8 cellular contexts compared by ENCODE assay signal in genomic region chr3:185677146-185677829, GRCh38.
A peak's percentile ranks its signal among the peaks of the same experiment; 100 is the strongest.
DNase-seq lines count a peak whose midpoint lies in the region; ATAC-seq and TF ChIP-seq lines count a peak whose summit lies in the region.

No MANE protein-coding gene starts in this region.

- no peaks in the 10 kb centered on the region for H3K4me1 Mint-ChIP-seq in Caco-2 (ENCODE audit: low read depth, unreplicated experiment)
- H3K4me1 Mint-ChIP-seq in GM23338, result peaks cover 3% of the 10 kb centered on the region; the same call in 1 of the 3 replicates
- no peaks in the 10 kb centered on the region for H3K4me1 Mint-ChIP-seq in effector memory CD8-positive, alpha-beta T cell (ENCODE audit: low read depth in 2 of 2)

- no peaks in the 10 kb centered on the region for H3K9me2 ChIP-seq in GM23338 (ENCODE audit: insufficient read depth)

- H3K9me3 Mint-ChIP-seq in Caco-2 (ENCODE audit: unreplicated experiment) (no peaks in the 10 kb centered on the region), GM23338 (no peaks in the 10 kb centered on the region)
- peaks cover 5 to 8% of the 10 kb centered on the region in 2 donors for H3K9me3 Mint-ChIP-seq in effector memory CD8-positive, alpha-beta T cell

- H3K36me3 Mint-ChIP-seq in Caco-2 (ENCODE audit: insufficient read depth, unreplicated experiment) (peaks cover 48% of the 10 kb centered on the region), GM23338 (ENCODE audit: low read depth) (peaks cover 59% of the 10 kb centered on the region)
- H3K36me3 Mint-ChIP-seq in effector memory CD8-positive, alpha-beta T cell (ENCODE audit: insufficient read depth), result no peaks in the 10 kb centered on the region

- POLR2A ChIA-PET in Caco-2 (lab: Charles Lee), result no interaction called here

- H3K27ac ChIP-seq in GM23338 (ENCODE audit: low read depth), result no peak overlapping the region
- H3K27ac ChIP-seq in breast epithelium, result no peak overlapping the region
- no peak overlapping the region for H3K27ac ChIP-seq in right lobe of liver

- no peaks in the 10 kb centered on the region for H3K27me3 Mint-ChIP-seq in Caco-2 (ENCODE audit: insufficient read depth, unreplicated experiment)
- H3K27me3 Mint-ChIP-seq in GM23338 (ENCODE audit: insufficient read depth, low read depth, poor library complexity), result peaks cover 7% of the 10 kb centered on the region
- H3K27me3 Mint-ChIP-seq in effector memory CD8-positive, alpha-beta T cell, result peaks cover 34 to 40% of the 10 kb centered on the region in 2 donors

- CTCF ChIA-PET in Caco-2 (lab: Charles Lee), result interaction anchor here (0.5 to 2.0 kb wide), 9 partner anchors 17 to 266 kb away, joined by 3 to 22 read pairs (median 4); no protein-coding TSS in a partner anchor

- no TSS peak for BruUV-seq in Caco-2 (replicated peaks; lab: Mats Ljungman, UMichigan)

- peaks cover 3% of the 10 kb centered on the region; the same call in 1 of the 2 replicates for H3K36me3 ChIP-seq in Caco-2 (ENCODE audit: control insufficient read depth, insufficient read depth, low read length)
- peaks cover 27% of the 10 kb centered on the region for H3K36me3 ChIP-seq in GM23338 (ENCODE audit: insufficient read depth)
- H3K36me3 ChIP-seq in breast epithelium, result no peaks in the 10 kb centered on the region
- no peaks in the 10 kb centered on the region for H3K36me3 ChIP-seq in right lobe of liver

- TF ChIP-seq POLR2A in breast epithelium (IDR thresholded peaks at IDR 0.05), result no peak
- no peak for TF ChIP-seq POLR2A in right lobe of liver (IDR thresholded peaks at IDR 0.05)

- H3K4me2 ChIP-seq in GM23338, result no peak overlapping the region

- no peak overlapping the region for H3K4me3 Mint-ChIP-seq in Caco-2 (ENCODE audit: unreplicated experiment)
- no peak overlapping the region for H3K4me3 Mint-ChIP-seq in GM23338
- H3K4me3 Mint-ChIP-seq in effector memory CD8-positive, alpha-beta T cell, result no peak overlapping the region

- H3K4me3 ChIP-seq in Caco-2 (ENCODE audit: low read depth, low read length), result no peak overlapping the region
- no peak overlapping the region for H3K4me3 ChIP-seq in GM23338
- H3K4me3 ChIP-seq in breast epithelium, result no peak overlapping the region
- no peak overlapping the region for H3K4me3 ChIP-seq in right lobe of liver

- WGBS in right lobe of liver (ENCODE audit: insufficient coverage, low coverage, low lambda C conversion rate, missing lambda C conversion rate), result 100% methylated on average over 1 of the region's 1 CpG

- TF ChIP-seq CTCF in Caco-2 (IDR thresholded peaks at IDR 0.05; ENCODE audit: insufficient read depth in 1 of 2, low read depth in 1 of 2, low read length in 1 of 2, severe bottlenecking in 1 of 2, unreplicated experiment in 1 of 2), result peak; percentile 67 to 76
- peak; percentile 73 to 77 for TF ChIP-seq CTCF in GM23338 (conservative IDR thresholded peaks at IDR 0.05; ENCODE audit: low read depth in 2 of 2)
- TF ChIP-seq CTCF in breast epithelium (IDR thresholded peaks at IDR 0.05), result peak in 2 of 3 donors; percentile 52 to 62
- TF ChIP-seq CTCF in right lobe of liver (IDR thresholded peaks at IDR 0.05), result peak; percentile 60 to 82 (median 68)

- intact Hi-C loops in Caco-2 (cut with micrococcal nuclease; ENCODE audit: unreplicated experiment), result loop anchor here (1.0 to 5.0 kb wide), 3 partner anchors 40 to 91 kb away; no protein-coding TSS in a partner anchor
- intact Hi-C loops in breast epithelium (cut with DNase I; ENCODE audit: low total_unique reads), result no loop called here
- intact Hi-C loops in right lobe of liver (cut with DNase I), result loop anchor here (10.0 kb wide), 1 partner anchor 88 kb away; no protein-coding TSS in a partner anchor

- no peak overlapping the region for H2AFZ ChIP-seq in GM23338

- H3K27ac Mint-ChIP-seq in Caco-2 (ENCODE audit: unreplicated experiment) (no peak overlapping the region), GM23338 (no peak overlapping the region)
- no peak overlapping the region for H3K27ac Mint-ChIP-seq in effector memory CD8-positive, alpha-beta T cell

- no peaks in the 10 kb centered on the region; the same call in 1 of the 2 replicates for H4K20me1 ChIP-seq in GM23338 (replicated peaks; ENCODE audit: insufficient read depth)

- no peaks in the 10 kb centered on the region for H3F3A ChIP-seq in GM23338 (replicated peaks; ENCODE audit: low read depth)

- ATAC-seq in GM23338, result peak; percentile 97
- peak; percentile 90 to 96 (median 94) for ATAC-seq in right lobe of liver
- ATAC-seq in GM21619 (IDR thresholded peaks at IDR 0.05; ENCODE audit: unreplicated experiment), result no peak
- no peak for ATAC-seq in effector memory CD8-positive, alpha-beta T cell (replicated peaks)

- H3K27me3 ChIP-seq in Caco-2 (replicated peaks; ENCODE audit: control insufficient read depth, insufficient read depth, low read length) (no peaks in the 10 kb centered on the region), GM23338 (ENCODE audit: insufficient read depth) (no peaks in the 10 kb centered on the region), breast epithelium (no peaks in the 10 kb centered on the region), right lobe of liver (no peaks in the 10 kb centered on the region)

- H3K4me1 ChIP-seq in Caco-2, result no peaks in the 10 kb centered on the region
- no peaks in the 10 kb centered on the region for H3K4me1 ChIP-seq in GM23338 (ENCODE audit: insufficient read depth)
- no peaks in the 10 kb centered on the region for H3K4me1 ChIP-seq in breast epithelium
- H3K4me1 ChIP-seq in right lobe of liver, result no peaks in the 10 kb centered on the region

- peak in 1 of 2 experiments; percentile 69 for DNase-seq in Caco-2
- DNase-seq in GM23338 (ENCODE audit: low spot score), result peak; percentile 91
- peak; percentile 2 for DNase-seq in NCI-H524 treated with DMSO at 0.1 percent for 48 hours (lab: John Stamatoyannopoulos, UW)
- DNase-seq in breast epithelium (ENCODE audit: low spot score in 2 of 2), result no peak
- DNase-seq in right lobe of liver, result no peak
- no peak for DNase-seq in effector CD4-positive, alpha-beta T cell
- DNase-seq in effector memory CD8-positive, alpha-beta T cell, result no peak

- peaks cover 2% of the 10 kb centered on the region; the same call in 1 of the 2 replicates for H3K79me2 ChIP-seq in GM23338 (replicated peaks; ENCODE audit: insufficient read depth)

- H3K9me3 ChIP-seq in Caco-2, result no peaks in the 10 kb centered on the region
- no peaks in the 10 kb centered on the region for H3K9me3 ChIP-seq in breast epithelium
- H3K9me3 ChIP-seq in right lobe of liver, result no peaks in the 10 kb centered on the region

TF ChIP-seq in GM23338, 12 proteins besides CTCF, POLR2A, EP300 and RAD21 (continues in another document):
- TF ChIP-seq ZNF331 (CRISPR knock-in tag; IDR thresholded peaks at IDR 0.05; ENCODE audit: low read depth) (no peak), EZH2phosphoT487 (IDR thresholded peaks at IDR 0.05; ENCODE audit: unreplicated experiment) (no peak)
- TF ChIP-seq, protein P1, sequence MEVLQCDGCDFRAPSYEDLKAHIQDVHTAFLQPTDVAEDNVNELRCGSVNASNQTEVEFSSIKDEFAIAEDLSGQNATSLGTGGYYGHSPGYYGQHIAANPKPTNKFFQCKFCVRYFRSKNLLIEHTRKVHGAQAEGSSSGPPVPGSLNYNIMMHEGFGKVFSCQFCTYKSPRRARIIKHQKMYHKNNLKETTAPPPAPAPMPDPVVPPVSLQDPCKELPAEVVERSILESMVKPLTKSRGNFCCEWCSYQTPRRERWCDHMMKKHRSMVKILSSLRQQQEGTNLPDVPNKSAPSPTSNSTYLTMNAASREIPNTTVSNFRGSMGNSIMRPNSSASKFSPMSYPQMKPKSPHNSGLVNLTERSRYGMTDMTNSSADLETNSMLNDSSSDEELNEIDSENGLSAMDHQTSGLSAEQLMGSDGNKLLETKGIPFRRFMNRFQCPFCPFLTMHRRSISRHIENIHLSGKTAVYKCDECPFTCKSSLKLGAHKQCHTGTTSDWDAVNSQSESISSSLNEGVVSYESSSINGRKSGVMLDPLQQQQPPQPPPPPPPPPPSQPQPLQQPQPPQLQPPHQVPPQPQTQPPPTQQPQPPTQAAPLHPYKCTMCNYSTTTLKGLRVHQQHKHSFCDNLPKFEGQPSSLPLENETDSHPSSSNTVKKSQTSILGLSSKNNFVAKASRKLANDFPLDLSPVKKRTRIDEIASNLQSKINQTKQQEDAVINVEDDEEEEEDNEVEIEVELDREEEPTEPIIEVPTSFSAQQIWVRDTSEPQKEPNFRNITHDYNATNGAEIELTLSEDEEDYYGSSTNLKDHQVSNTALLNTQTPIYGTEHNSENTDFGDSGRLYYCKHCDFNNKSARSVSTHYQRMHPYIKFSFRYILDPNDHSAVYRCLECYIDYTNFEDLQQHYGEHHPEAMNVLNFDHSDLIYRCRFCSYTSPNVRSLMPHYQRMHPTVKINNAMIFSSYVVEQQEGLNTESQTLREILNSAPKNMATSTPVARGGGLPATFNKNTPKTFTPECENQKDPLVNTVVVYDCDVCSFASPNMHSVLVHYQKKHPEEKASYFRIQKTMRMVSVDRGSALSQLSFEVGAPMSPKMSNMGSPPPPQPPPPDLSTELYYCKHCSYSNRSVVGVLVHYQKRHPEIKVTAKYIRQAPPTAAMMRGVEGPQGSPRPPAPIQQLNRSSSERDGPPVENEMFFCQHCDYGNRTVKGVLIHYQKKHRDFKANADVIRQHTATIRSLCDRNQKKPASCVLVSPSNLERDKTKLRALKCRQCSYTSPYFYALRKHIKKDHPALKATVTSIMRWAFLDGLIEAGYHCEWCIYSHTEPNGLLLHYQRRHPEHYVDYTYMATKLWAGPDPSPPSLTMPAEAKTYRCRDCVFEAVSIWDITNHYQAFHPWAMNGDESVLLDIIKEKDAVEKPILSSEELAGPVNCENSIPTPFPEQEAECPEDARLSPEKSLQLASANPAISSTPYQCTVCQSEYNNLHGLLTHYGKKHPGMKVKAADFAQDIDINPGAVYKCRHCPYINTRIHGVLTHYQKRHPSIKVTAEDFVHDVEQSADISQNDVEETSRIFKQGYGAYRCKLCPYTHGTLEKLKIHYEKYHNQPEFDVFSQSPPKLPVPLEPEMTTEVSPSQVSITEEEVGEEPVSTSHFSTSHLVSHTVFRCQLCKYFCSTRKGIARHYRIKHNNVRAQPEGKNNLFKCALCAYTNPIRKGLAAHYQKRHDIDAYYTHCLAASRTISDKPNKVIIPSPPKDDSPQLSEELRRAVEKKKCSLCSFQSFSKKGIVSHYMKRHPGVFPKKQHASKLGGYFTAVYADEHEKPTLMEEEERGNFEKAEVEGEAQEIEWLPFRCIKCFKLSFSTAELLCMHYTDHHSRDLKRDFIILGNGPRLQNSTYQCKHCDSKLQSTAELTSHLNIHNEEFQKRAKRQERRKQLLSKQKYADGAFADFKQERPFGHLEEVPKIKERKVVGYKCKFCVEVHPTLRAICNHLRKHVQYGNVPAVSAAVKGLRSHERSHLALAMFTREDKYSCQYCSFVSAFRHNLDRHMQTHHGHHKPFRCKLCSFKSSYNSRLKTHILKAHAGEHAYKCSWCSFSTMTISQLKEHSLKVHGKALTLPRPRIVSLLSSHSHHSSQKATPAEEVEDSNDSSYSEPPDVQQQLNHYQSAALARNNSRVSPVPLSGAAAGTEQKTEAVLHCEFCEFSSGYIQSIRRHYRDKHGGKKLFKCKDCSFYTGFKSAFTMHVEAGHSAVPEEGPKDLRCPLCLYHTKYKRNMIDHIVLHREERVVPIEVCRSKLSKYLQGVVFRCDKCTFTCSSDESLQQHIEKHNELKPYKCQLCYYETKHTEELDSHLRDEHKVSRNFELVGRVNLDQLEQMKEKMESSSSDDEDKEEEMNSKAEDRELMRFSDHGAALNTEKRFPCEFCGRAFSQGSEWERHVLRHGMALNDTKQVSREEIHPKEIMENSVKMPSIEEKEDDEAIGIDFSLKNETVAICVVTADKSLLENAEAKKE (CRISPR knock-in tag; IDR thresholded peaks at IDR 0.05), result no peak

Comparison
In these comparisons a context has a peak if more than half of its experiments do, and no peak if none do; other contexts are left out.
1. DNase-seq: peak in GM23338 (single experiment) and NCI-H524 treated with DMSO at 0.1 percent for 48 hours (single experiment); none in breast epithelium (0 of 2), right lobe of liver (0 of 3), effector CD4-positive, alpha-beta T cell (single experiment) and effector memory CD8-positive, alpha-beta T cell (0 of 3).
2. ATAC-seq: peak in GM23338 (single experiment) and right lobe of liver (4 of 4); none in GM21619 (single experiment) and effector memory CD8-positive, alpha-beta T cell (single experiment).
3. Peak in every context shown above with its lines, with median percentiles within 50 percentile points of each other: CTCF ChIP-seq.